In the genomic region with DNA sequence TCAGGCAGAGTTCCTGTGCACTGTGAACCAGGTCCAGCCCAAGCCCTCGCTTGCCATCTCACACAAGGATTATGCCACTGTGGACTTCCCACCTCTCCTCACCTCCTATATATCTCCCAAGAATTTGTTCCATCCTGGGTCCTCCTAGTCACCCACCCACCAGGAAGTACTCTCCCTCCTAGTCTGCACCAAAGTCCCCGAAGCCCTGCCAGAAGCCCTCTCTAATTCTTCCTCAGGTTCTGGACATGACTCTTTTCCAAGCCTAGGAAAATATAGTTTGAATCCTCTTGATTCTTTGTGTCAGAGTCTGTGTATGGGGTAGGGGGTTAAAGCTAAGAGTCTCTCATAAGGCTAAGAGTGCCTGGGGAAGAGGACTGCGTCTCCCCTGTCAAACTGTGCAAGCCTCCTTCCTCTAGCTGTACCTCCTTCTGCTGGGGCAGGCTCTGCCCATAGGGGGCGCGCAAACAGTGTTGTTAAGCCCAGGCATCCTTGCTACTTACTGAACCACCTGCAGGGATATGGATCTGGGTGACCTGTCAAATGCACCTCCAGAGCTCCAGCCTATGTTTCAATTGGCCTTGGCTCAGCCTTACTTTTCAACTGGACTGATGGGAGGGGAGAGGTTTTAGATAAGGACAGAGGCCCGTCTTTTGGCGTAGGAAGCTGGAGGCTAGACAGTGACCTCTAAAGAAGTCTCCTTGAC, we compare ENCODE assay signal across 9 cellular contexts. TPM values are rescaled to one million over a fixed set of nuclear protein-coding genes. Genes with fewer than 3 reads are reported as not detected.
DNase-seq lines count a peak whose midpoint lies in the region; ATAC-seq and TF ChIP-seq lines count a peak whose summit lies in the region.
"Had no signal": no experiment of that assay in that cellular context is flagged by ENCODE, and none has a peak within 500 bp of the region (broad histone marks: within the 10 kb centered on the region; RNA-seq: fewer than 3 reads in every experiment).

No MANE protein-coding gene starts in this region.

- H3K4me1 ChIP-seq in MM.1S (ENCODE audit: low read length): no peaks in the 10 kb centered on the region

- H4K20me1 ChIP-seq in MM.1S (ENCODE audit: insufficient read depth, low read length): no peaks in the 10 kb centered on the region

- H3K9me2 ChIP-seq in MM.1S (replicated peaks; ENCODE audit: insufficient read depth, low read length): no peaks in the 10 kb centered on the region

- TF ChIP-seq CTCF in MM.1S (IDR thresholded peaks at IDR 0.05; ENCODE audit: low read length): peak; percentile 92

- H3K4me2 ChIP-seq in MM.1S (ENCODE audit: low read depth, low read length): no peak overlapping the region

- H3K27me3 ChIP-seq in MM.1S (replicated peaks; ENCODE audit: insufficient read depth, low read length): peaks cover 89% of the 10 kb centered on the region

- H3K27ac ChIP-seq in MM.1S (ENCODE audit: low read length): no peak overlapping the region

- DNase-seq in GDM1 (lab: John Stamatoyannopoulos, UW) (peak; percentile 76), MM.1S (peak; percentile 71), SK-MEL-5 (ENCODE audit: low read depth, low spot score) (peak; percentile 86), head of caudate nucleus (peak; percentile 43 to 86 (median 74)), sciatic nerve (ENCODE audit: low spot score) (peak; percentile 83), occipital lobe (lab: John Stamatoyannopoulos, UW) (no peak)
- DNase-seq in activated naive CD4-positive, alpha-beta T cell treated with Interleukin-2 at 50 U/mL for 16 hours: peak; percentile 81

- H3K9ac ChIP-seq in MM.1S (ENCODE audit: low read length): no peak overlapping the region

- intact Hi-C loops in head of caudate nucleus (cut with DNase I) (loop anchor here (5.0 kb wide), 1 partner anchor 45 kb away; the partner anchor contains the start of gene DLX3), sciatic nerve (cut with DNase I) (no loop called here)

- ATAC-seq in sciatic nerve (peak; percentile 55), HG02970 (IDR thresholded peaks at IDR 0.05; ENCODE audit: low FRiP score, unreplicated experiment) (no peak)

- H2AFZ ChIP-seq in MM.1S (ENCODE audit: low read length): no peak overlapping the region

- no peaks in the 10 kb centered on the region for H3K36me3 ChIP-seq in MM.1S (replicated peaks; ENCODE audit: insufficient read depth, low read length)

- H3F3A ChIP-seq in MM.1S (ENCODE audit: insufficient read depth, low read length): no peaks in the 10 kb centered on the region

- no peak overlapping the region for H3K4me3 ChIP-seq in MM.1S (ENCODE audit: low read length)

- in situ Hi-C loops in SK-MEL-5 (cut with HindIII; ENCODE audit: low pct_unique_long_range_greater_than_20kb, low sequenced_read_pairs): no loop called here

- H3K9me3 ChIP-seq in MM.1S (replicated peaks; ENCODE audit: insufficient read depth, low read length): no peaks in the 10 kb centered on the region

- no peaks in the 10 kb centered on the region for H3K79me2 ChIP-seq in MM.1S (ENCODE audit: low read length)

RNA-seq across cellular contexts. Expression of gene DLX4, which starts 16.6 kb away (rescaled TPM):
- 1.1 and 1.4 TPM in 2 replicates for total RNA-seq in SK-MEL-5 (2014; rRNA removed; shearing (Covaris generic))
- 2.2 and 2.8 TPM in 2 replicates for polyA plus RNA-seq in SK-MEL-5 (2015; cell fraction: cytosol; rRNA removed)
- 5.9 and 10.7 TPM in 2 replicates for polyA plus RNA-seq in SK-MEL-5 (2015; cell fraction: nucleus; rRNA removed)
- not detected for total RNA-seq in sciatic nerve
- not detected for total RNA-seq in occipital lobe
- total RNA-seq: frontal cortex had no signal

RNA-seq across cellular contexts. Expression of gene DLX3, which starts 42.7 kb away (rescaled TPM):
- total RNA-seq in SK-MEL-5 (2014; rRNA removed; shearing (Covaris generic)): not detected in 2 replicates
- polyA plus RNA-seq in SK-MEL-5 (2015; cell fraction: cytosol; rRNA removed): 0.26 and 0.47 TPM in 2 replicates
- not detected in 2 replicates for polyA plus RNA-seq in SK-MEL-5 (2015; cell fraction: nucleus; rRNA removed)
- total RNA-seq in sciatic nerve (0.22 TPM), occipital lobe (not detected)
- total RNA-seq: frontal cortex had no signal
